In the genomic region with DNA sequence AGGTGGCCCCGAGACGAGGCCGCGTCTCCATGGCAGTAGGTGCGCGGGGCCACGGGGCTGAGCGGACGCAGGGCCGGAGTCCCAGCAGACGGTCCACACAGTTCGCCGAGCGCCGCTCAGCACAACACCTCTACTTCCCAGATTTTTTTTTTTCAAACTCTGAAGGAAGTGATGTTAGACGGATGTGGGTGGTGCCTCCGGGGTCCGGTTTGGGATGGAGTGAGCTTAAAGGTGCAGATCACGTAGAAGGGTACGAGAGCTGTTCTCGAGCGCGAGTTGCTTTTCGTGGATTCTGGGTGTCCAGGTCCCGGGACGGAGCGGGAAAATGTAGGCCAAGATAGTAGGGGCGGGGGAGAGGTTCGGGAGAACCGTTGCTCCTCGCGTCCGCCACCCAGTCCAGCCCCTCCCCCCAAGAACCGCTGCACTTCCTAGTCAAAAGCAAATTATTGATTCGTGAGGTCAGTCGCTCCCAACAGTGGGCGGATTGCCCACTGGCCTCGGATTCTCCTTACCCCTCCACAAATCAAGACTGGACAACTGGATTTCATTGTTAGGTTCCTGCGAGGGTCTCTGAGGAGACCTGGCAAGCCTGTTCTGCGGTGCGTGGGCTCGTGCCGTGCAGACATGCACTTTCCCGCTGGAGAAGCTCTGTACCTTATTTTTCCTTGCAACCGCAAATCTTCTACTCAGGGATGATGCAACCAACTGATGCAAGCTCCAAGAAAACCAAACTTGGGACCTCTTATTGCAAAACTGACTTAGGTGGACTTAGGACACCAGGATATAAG, we compare ENCODE assay signal across 8 cellular contexts. TPM values are rescaled to one million over a fixed set of nuclear protein-coding genes. Genes with fewer than 3 reads are reported as not detected.
DNase-seq lines count a peak whose midpoint lies in the region; ATAC-seq and TF ChIP-seq lines count a peak whose summit lies in the region.

Gene TXNDC12 (minus strand): TSS at position 126 of the 788 bp plus-strand sequence. CDS start 95 bp downstream, at position 31.

- H3K4me3 ChIP-seq in ascending aorta, result peak within 1 kb of the TSS; percentile 84 to 90
- H3K4me3 ChIP-seq in right cardiac atrium (ENCODE audit: low read length), result peak within 1 kb of the TSS; percentile 51
- H3K4me3 ChIP-seq in aorta (ENCODE audit: low read length in 2 of 2), result peak within 1 kb of the TSS; percentile 65 to 79

- H3K27ac Mint-ChIP-seq in T-helper 2 cell treated with Interferon-gamma antibody and Interleukin-4, amounts not matched to agents 5 μg/mL and 100 μg/mL, for 36 hours, result peak within 1 kb of the TSS; percentile 99

- intact Hi-C loops in ascending aorta (cut with DNase I) (loop anchor here (2.0 to 10.0 kb wide), 7 partner anchors 88 to 1090 kb away; partner anchors contain the start of genes CC2D1B, EPS15, FAF1 and NRDC), right cardiac atrium (cut with DNase I) (no loop called here), aorta (cut with DNase I) (loop anchor here in 1 of 2 donors (2.0 kb wide), 1 partner anchor 22 kb away; the partner anchor contains the start of gene KTI12)

- no peaks in the 10 kb centered on the region for H3K27me3 Mint-ChIP-seq in T-helper 2 cell treated with Interferon-gamma antibody and Interleukin-4, amounts not matched to agents 5 μg/mL and 100 μg/mL, for 36 hours (ENCODE audit: low read depth)

- ATAC-seq in HG02938 (IDR thresholded peaks at IDR 0.05; ENCODE audit: unreplicated experiment) (peak; percentile 33), right cardiac atrium (peak; percentile 90 to 91), aorta (ENCODE audit: low FRiP score) (peak; percentile 93)

- peak within 1 kb of the TSS; percentile 100 for H3K4me3 Mint-ChIP-seq in T-helper 2 cell treated with Interferon-gamma antibody and Interleukin-4, amounts not matched to agents 5 μg/mL and 100 μg/mL, for 36 hours

- H3K4me1 ChIP-seq in ascending aorta (peaks cover 3 to 17% of the 10 kb centered on the region in 2 donors), right cardiac atrium (ENCODE audit: control insufficient read depth, insufficient read depth, low read length) (peaks cover 5% of the 10 kb centered on the region), aorta (ENCODE audit: control insufficient read depth in 1 of 2, insufficient read depth in 2 of 2, low read length in 2 of 2) (peaks cover 0 to 11% of the 10 kb centered on the region in 2 donors)

- in situ Hi-C loops in GM13976 (cut with MboI; ENCODE audit: low sequenced_read_pairs, unreplicated experiment), result no loop called here

- peaks cover 42% of the 10 kb centered on the region for H3K4me1 Mint-ChIP-seq in T-helper 2 cell treated with Interferon-gamma antibody and Interleukin-4, amounts not matched to agents 5 μg/mL and 100 μg/mL, for 36 hours (ENCODE audit: low read depth)

- H3K27ac ChIP-seq in ascending aorta (peak within 1 kb of the TSS; percentile 91 to 95), right cardiac atrium (ENCODE audit: low read length) (peak within 1 kb of the TSS; percentile 85), aorta (ENCODE audit: low read depth in 1 of 2, low read length in 2 of 2) (peak within 1 kb of the TSS in 1 of 2 donors; percentile 86)

- H3K9me3 ChIP-seq in ascending aorta, result no peaks in the 10 kb centered on the region
- no peaks in the 10 kb centered on the region for H3K9me3 ChIP-seq in right cardiac atrium (ENCODE audit: control insufficient read depth, low read length)
- H3K9me3 ChIP-seq in aorta (ENCODE audit: control insufficient read depth, low read length), result no peaks in the 10 kb centered on the region

- H3K36me3 ChIP-seq in ascending aorta (peaks cover 0 to 8% of the 10 kb centered on the region in 2 donors), aorta (ENCODE audit: control insufficient read depth in 1 of 2, insufficient read depth in 2 of 2, low read length in 1 of 2) (peaks cover 0 to 2% of the 10 kb centered on the region in 2 donors)

- TF ChIP-seq CTCF in GM13976 (IDR thresholded peaks at IDR 0.05; ENCODE audit: borderline replicate concordance, control extremely low read depth, extremely low read depth, insufficient read depth, missing control alignments) (no peak), ascending aorta (IDR thresholded peaks at IDR 0.05) (no peak)

- no peaks in the 10 kb centered on the region for H3K27me3 ChIP-seq in ascending aorta
- H3K27me3 ChIP-seq in right cardiac atrium (ENCODE audit: control insufficient read depth, insufficient read depth), result no peaks in the 10 kb centered on the region
- H3K27me3 ChIP-seq in aorta (ENCODE audit: control insufficient read depth in 1 of 2, insufficient read depth in 2 of 2, low read length in 1 of 2), result no peaks in the 10 kb centered on the region

- no peaks in the 10 kb centered on the region for H3K9me3 Mint-ChIP-seq in T-helper 2 cell treated with Interferon-gamma antibody and Interleukin-4, amounts not matched to agents 5 μg/mL and 100 μg/mL, for 36 hours

- peaks cover 26% of the 10 kb centered on the region for H3K36me3 Mint-ChIP-seq in T-helper 2 cell treated with Interferon-gamma antibody and Interleukin-4, amounts not matched to agents 5 μg/mL and 100 μg/mL, for 36 hours (ENCODE audit: low read depth)

- under 1% methylated on average over 45 of the region's 45 CpGs for WGBS in right cardiac atrium
- WGBS in aorta, 2 donors, result 0 to 1% methylated on average over 45 of the region's 45 CpGs

- DNase-seq in GM13976 (ENCODE audit: low spot score), result peak; percentile 87
- peak; percentile 77 to 85 for DNase-seq in NCI-H1930 (lab: John Stamatoyannopoulos, UW)
- peak; percentile 79 for DNase-seq in T-helper 2 cell treated with Interferon-gamma antibody and Interleukin-4, amounts not matched to agents 5 μg/mL and 100 μg/mL, for 36 hours (ENCODE audit: low spot score)
- peak; percentile 62 to 91 for DNase-seq in ascending aorta (ENCODE audit: low spot score in 2 of 2)
- peak; percentile 81 to 91 (median 89) for DNase-seq in right cardiac atrium
- peak; percentile 70 for DNase-seq in pulmonary artery endothelial cell (ENCODE audit: low read depth, low spot score)
- DNase-seq in aorta, result peak; percentile 89 to 90

RNA-seq across cellular contexts. Expression of gene TXNDC12, which starts in this region (rescaled TPM):
- total RNA-seq in ascending aorta, result 16.4 TPM
- total RNA-seq in right cardiac atrium, result 10 to 100 TPM; 24.6 to 40.5 (median 28.9) TPM
- polyA plus RNA-seq in right cardiac atrium, result 18.4 TPM
- 22.8 and 28.8 TPM in 2 replicates for total RNA-seq in pulmonary artery endothelial cell
- 10 to 100 TPM; 27.1 to 46.5 TPM for total RNA-seq in aorta
- polyA plus RNA-seq in aorta, result 10 to 100 TPM; 20.9 to 30.3 TPM

Comparison
In these comparisons a context has a peak if more than half of its experiments do, and no peak if none do; other contexts are left out.
1. ATAC-seq: peak in every context shown above with its lines; median percentile 93 in aorta; 90 in right cardiac atrium; 33 in HG02938.